ENCODE assay signal across 12 cellular contexts in the genomic region with DNA sequence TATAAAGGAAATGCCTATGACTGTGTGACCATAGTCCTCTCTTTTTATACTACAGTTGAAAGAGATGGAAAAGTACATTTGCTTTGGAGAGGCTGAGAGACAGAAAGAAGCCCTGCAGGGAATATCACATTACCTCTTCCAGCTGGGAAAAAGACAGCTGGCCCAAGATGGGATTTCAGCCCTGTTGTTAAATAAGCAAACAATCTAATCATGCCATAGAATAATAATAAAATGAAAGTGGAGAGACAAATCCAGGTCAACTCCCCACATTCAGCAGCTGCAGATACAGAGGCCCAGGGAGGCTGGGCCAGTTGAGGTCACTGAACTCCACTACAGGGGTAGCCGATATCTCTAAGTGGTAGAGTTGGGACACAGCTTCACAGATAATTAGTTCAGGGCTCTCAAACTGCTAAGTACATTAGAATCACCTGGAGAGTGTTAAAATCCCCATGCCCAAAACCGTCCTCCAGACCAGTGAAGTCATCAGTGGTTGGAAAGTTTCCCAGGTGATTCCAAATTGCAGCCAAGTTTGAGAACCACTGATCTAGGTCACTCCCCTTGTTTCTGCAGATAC.
DNase-seq lines count a peak whose midpoint lies in the region; ATAC-seq, FAIRE-seq and TF ChIP-seq lines count a peak whose summit lies in the region.
"Had no signal": no experiment of that assay in that cellular context is flagged by ENCODE, and none has a peak within 500 bp of the region (broad histone marks: within the 10 kb centered on the region; RNA-seq: fewer than 3 reads in every experiment).

No MANE protein-coding gene starts in this region.

- peak overlapping the region; percentile 63 for H3K4me2 ChIP-seq in HepG2 (ENCODE audit: low read depth, low read length)

- no peak for FAIRE-seq in HepG2 (lab: Jason Lieb, UNC)
- FAIRE-seq: islet of Langerhans had no signal

- H3K4me1 ChIP-seq in HepG2 (ENCODE audit: insufficient read depth, low read length) = peaks cover 61% of the 10 kb centered on the region

- TF ChIP-seq CTCF in AG10803 (conservative IDR thresholded peaks at IDR 0.05; ENCODE audit: low read length) (no peak), astrocyte of the spinal cord (IDR thresholded peaks at IDR 0.05; ENCODE audit: low read depth, low read length) (no peak), HepG2 (CRISPR knock-in tag; IDR thresholded peaks at IDR 0.05) (no peak)

- in situ Hi-C loops in astrocyte of the spinal cord (cut with HindIII; ENCODE audit: low sequenced_read_pairs) = no loop called here
- in situ Hi-C loops in HepG2 (cut with HindIII; ENCODE audit: extremely low pct_ligation_motif_present, low pct_unique_long_range_greater_than_20kb) = no loop called here

- peak; percentile 77 for ATAC-seq in HepG2
- ATAC-seq in activated CD4-positive, CD25-positive, alpha-beta regulatory T cell treated with anti-CD3 and anti-CD28 coated beads, Interleukin-2, amount 50 U/mL, for 24 hours = no peak
- ATAC-seq in HG03354 (IDR thresholded peaks at IDR 0.05; ENCODE audit: poor library complexity, severe bottlenecking, unreplicated experiment) = no peak
- ATAC-seq in HG02973 (IDR thresholded peaks at IDR 0.05; ENCODE audit: unreplicated experiment) = no peak

- peak overlapping the region; percentile 25; the same call in 1 of the 2 replicates for H3K9ac ChIP-seq in HepG2 (ENCODE audit: insufficient read depth, low read depth, low read length)

- no peak; a peak in 1 of 4 replicates for TF ChIP-seq EP300 in HepG2 (IDR thresholded peaks at IDR 0.05; ENCODE audit: low read depth in 2 of 2, low read length in 2 of 2)
- no peak for TF ChIP-seq EP300 in HepG2 (CRISPR knock-in tag; IDR thresholded peaks at IDR 0.05; ENCODE audit: borderline replicate concordance)

- POLR2A ChIA-PET in HepG2 (lab: Yijun Ruan, JAX) = interaction anchor here (1.0 to 2.0 kb wide), 4 partner anchors 9 to 44 kb away, joined by 3 to 7 read pairs (median 5); no protein-coding TSS in a partner anchor

- intact Hi-C loops in HepG2 (cut with micrococcal nuclease; ENCODE audit: unreplicated experiment) = loop anchor here (5.0 kb wide), 2 partner anchors 34 to 46 kb away; no protein-coding TSS in a partner anchor

- CTCF ChIA-PET in HepG2 (lab: Yijun Ruan, JAX; ENCODE audit: low intra/inter-chr PET ratio, low total read pairs) = no interaction called here

- H3K27ac ChIP-seq in HepG2 (ENCODE audit: extremely low read length, insufficient read depth, low read length) = peak overlapping the region; percentile 16

- no peaks in the 10 kb centered on the region for H3K36me3 ChIP-seq in HepG2 (replicated peaks in 1 of 2; ENCODE audit: control insufficient read depth in 1 of 2, insufficient read depth in 2 of 2, low read length in 2 of 2)

- no peak for TF ChIP-seq POLR2A in HepG2 (IDR thresholded peaks at IDR 0.05; ENCODE audit: insufficient read depth in 1 of 2, low read depth in 2 of 2, low read length in 2 of 2)

- H2AFZ ChIP-seq in HepG2 (ENCODE audit: low read length) = peak overlapping the region; percentile 68

- 23% methylated on average over 2 of the region's 2 CpGs for WGBS in HepG2 (ENCODE audit: low lambda C conversion rate)

- H3K79me2 ChIP-seq in HepG2 (ENCODE audit: insufficient read depth, low read length) = no peaks in the 10 kb centered on the region

- no peaks in the 10 kb centered on the region for H4K20me1 ChIP-seq in HepG2 (ENCODE audit: insufficient read depth, low read length)

- H3K4me3 ChIP-seq in AG10803 (ENCODE audit: low read length) (no peak overlapping the region), astrocyte of the spinal cord (ENCODE audit: low read depth, low read length) (no peak overlapping the region), HepG2 (replicated peaks in 1 of 3; ENCODE audit: insufficient read depth in 1 of 3, low read depth in 2 of 3, low read length in 3 of 3) (peak overlapping the region in 2 of 3 experiments; percentile 8 to 20; a peak in 2 of 6 replicates)

- DNase-seq in AG10803 (ENCODE audit: low read depth) (peak; percentile 56), NCI-H2029 treated with DMSO at 0.1 percent for 48 hours (lab: John Stamatoyannopoulos, UW) (peak; percentile 48), astrocyte of the spinal cord (ENCODE audit: low read depth, low spot score) (peak; percentile 86), HepG2 (ENCODE audit: low spot score) (no peak), GDM1 (lab: John Stamatoyannopoulos, UW) (no peak)
- DNase-seq: ACHN; activated naive CD4-positive, alpha-beta T cell treated with Interleukin-2 at 50 U/mL for 16 hours; SW 1271 had no signal

- no TSS peak for BruUV-seq in HepG2 (replicated peaks; lab: Mats Ljungman, UMichigan)

- TF ChIP-seq RAD21 in HepG2 (CRISPR knock-in tag; IDR thresholded peaks at IDR 0.05) = no peak

- H3K9me3 ChIP-seq in HepG2 (ENCODE audit: low read length) = no peaks in the 10 kb centered on the region

- H3K27me3 ChIP-seq in HepG2 (ENCODE audit: control insufficient read depth in 1 of 2, insufficient read depth in 2 of 2, low read length in 2 of 2) = no peaks in the 10 kb centered on the region

TF ChIP-seq in HepG2, 621 proteins besides CTCF, POLR2A, EP300 and RAD21 (continues in another document):
- TF ChIP-seq, protein P1, sequence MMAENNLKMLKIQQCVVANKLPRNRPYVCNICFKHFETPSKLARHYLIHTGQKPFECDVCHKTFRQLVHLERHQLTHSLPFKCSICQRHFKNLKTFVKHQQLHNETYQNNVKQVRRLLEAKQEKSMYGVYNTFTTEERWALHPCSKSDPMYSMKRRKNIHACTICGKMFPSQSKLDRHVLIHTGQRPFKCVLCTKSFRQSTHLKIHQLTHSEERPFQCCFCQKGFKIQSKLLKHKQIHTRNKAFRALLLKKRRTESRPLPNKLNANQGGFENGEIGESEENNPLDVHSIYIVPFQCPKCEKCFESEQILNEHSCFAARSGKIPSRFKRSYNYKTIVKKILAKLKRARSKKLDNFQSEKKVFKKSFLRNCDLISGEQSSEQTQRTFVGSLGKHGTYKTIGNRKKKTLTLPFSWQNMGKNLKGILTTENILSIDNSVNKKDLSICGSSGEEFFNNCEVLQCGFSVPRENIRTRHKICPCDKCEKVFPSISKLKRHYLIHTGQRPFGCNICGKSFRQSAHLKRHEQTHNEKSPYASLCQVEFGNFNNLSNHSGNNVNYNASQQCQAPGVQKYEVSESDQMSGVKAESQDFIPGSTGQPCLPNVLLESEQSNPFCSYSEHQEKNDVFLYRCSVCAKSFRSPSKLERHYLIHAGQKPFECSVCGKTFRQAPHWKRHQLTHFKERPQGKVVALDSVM (CRISPR knock-in tag; IDR thresholded peaks at IDR 0.05) = peak; percentile 56; the same call in 1 of the 2 replicates
- TF ChIP-seq ISL2 (CRISPR knock-in tag; IDR thresholded peaks at IDR 0.05) (no peak), SIX1 (CRISPR knock-in tag; IDR thresholded peaks at IDR 0.05; ENCODE audit: borderline replicate concordance) (peak; percentile 80; the same call in 1 of the 2 replicates), ZBTB7B (CRISPR knock-in tag; IDR thresholded peaks at IDR 0.05) (0 out of 2 replicates have a peak, but pooled peaks have one; percentile 24)
- TF ChIP-seq, protein P2, sequence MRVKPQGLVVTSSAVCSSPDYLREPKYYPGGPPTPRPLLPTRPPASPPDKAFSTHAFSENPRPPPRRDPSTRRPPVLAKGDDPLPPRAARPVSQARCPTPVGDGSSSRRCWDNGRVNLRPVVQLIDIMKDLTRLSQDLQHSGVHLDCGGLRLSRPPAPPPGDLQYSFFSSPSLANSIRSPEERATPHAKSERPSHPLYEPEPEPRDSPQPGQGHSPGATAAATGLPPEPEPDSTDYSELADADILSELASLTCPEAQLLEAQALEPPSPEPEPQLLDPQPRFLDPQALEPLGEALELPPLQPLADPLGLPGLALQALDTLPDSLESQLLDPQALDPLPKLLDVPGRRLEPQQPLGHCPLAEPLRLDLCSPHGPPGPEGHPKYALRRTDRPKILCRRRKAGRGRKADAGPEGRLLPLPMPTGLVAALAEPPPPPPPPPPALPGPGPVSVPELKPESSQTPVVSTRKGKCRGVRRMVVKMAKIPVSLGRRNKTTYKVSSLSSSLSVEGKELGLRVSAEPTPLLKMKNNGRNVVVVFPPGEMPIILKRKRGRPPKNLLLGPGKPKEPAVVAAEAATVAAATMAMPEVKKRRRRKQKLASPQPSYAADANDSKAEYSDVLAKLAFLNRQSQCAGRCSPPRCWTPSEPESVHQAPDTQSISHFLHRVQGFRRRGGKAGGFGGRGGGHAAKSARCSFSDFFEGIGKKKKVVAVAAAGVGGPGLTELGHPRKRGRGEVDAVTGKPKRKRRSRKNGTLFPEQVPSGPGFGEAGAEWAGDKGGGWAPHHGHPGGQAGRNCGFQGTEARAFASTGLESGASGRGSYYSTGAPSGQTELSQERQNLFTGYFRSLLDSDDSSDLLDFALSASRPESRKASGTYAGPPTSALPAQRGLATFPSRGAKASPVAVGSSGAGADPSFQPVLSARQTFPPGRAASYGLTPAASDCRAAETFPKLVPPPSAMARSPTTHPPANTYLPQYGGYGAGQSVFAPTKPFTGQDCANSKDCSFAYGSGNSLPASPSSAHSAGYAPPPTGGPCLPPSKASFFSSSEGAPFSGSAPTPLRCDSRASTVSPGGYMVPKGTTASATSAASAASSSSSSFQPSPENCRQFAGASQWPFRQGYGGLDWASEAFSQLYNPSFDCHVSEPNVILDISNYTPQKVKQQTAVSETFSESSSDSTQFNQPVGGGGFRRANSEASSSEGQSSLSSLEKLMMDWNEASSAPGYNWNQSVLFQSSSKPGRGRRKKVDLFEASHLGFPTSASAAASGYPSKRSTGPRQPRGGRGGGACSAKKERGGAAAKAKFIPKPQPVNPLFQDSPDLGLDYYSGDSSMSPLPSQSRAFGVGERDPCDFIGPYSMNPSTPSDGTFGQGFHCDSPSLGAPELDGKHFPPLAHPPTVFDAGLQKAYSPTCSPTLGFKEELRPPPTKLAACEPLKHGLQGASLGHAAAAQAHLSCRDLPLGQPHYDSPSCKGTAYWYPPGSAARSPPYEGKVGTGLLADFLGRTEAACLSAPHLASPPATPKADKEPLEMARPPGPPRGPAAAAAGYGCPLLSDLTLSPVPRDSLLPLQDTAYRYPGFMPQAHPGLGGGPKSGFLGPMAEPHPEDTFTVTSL (CRISPR knock-in tag; IDR thresholded peaks at IDR 0.05; ENCODE audit: borderline replicate concordance) = 0 out of 2 replicates have a peak, but pooled peaks have one; percentile 24
- TF ChIP-seq, protein P3, sequence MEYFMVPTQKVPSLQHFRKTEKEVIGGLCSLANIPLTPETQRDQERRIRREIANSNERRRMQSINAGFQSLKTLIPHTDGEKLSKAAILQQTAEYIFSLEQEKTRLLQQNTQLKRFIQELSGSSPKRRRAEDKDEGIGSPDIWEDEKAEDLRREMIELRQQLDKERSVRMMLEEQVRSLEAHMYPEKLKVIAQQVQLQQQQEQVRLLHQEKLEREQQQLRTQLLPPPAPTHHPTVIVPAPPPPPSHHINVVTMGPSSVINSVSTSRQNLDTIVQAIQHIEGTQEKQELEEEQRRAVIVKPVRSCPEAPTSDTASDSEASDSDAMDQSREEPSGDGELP (IDR thresholded peaks at IDR 0.05; ENCODE audit: borderline replicate concordance, low read depth) = peak; percentile 48; the same call in 1 of the 2 replicates

Comparison
In these comparisons a context has a peak if more than half of its experiments do, and no peak if none do; other contexts are left out.
1. DNase-seq: peak in AG10803 (single experiment), NCI-H2029 treated with DMSO at 0.1 percent for 48 hours (single experiment) and astrocyte of the spinal cord (single experiment); none in HepG2 (single experiment) and GDM1 (single experiment).
2. H3K4me3 ChIP-seq: peak in HepG2 (2 of 3); none in AG10803 (single experiment) and astrocyte of the spinal cord (single experiment).